15 cellular contexts compared by ENCODE assay signal in genomic region chr3:67635806-67636205, GRCh38. TPM values are rescaled to one million over a fixed set of nuclear protein-coding genes. Genes with fewer than 3 reads are reported as not detected.
DNase-seq lines count a peak whose midpoint lies in the region; FAIRE-seq and TF ChIP-seq lines count a peak whose summit lies in the region.
"Had no signal": no experiment of that assay in that cellular context is flagged by ENCODE, and none has a peak within 500 bp of the region (broad histone marks: within the 10 kb centered on the region; RNA-seq: fewer than 3 reads in every experiment).

No MANE protein-coding gene starts in this region.

- no peak overlapping the region for H3K18ac ChIP-seq in mesenchymal stem cell (ENCODE audit: low read depth in 1 of 2, low read length in 2 of 2)

- H3K4me3 ChIP-seq in astrocyte of the spinal cord (ENCODE audit: low read depth, low read length) (no peak overlapping the region), mesenchymal stem cell (ENCODE audit: insufficient read depth in 1 of 2, low read depth in 1 of 2, low read length in 2 of 2) (peak overlapping the region in 1 of 2 experiments; percentile 32), MG63 (no peak overlapping the region)
- H3K4me3 ChIP-seq: Peyer's patch, sigmoid colon had no signal

- H2BK12ac ChIP-seq in mesenchymal stem cell (ENCODE audit: low read length in 2 of 2) = no peak overlapping the region

- no peak overlapping the region for H4K91ac ChIP-seq in mesenchymal stem cell (ENCODE audit: low read length)

- H3K79me1 ChIP-seq in mesenchymal stem cell (replicated peaks; ENCODE audit: low read length, poor library complexity, severe bottlenecking) = peaks cover 16% of the 10 kb centered on the region

- no peak overlapping the region for H2BK120ac ChIP-seq in mesenchymal stem cell (ENCODE audit: low read depth, low read length)

- no peak overlapping the region for H3K14ac ChIP-seq in mesenchymal stem cell (ENCODE audit: low read length in 2 of 2)

- in situ Hi-C loops in astrocyte of the spinal cord (cut with HindIII; ENCODE audit: low sequenced_read_pairs) = no loop called here

- no peak overlapping the region for H2AK5ac ChIP-seq in mesenchymal stem cell (ENCODE audit: low read length, severe bottlenecking)

- TF ChIP-seq CTCF in astrocyte of the spinal cord (IDR thresholded peaks at IDR 0.05; ENCODE audit: low read depth, low read length) = no peak

- H2BK15ac ChIP-seq in mesenchymal stem cell (ENCODE audit: low read depth, poor library complexity, severe bottlenecking) = no peak overlapping the region

- no peak overlapping the region for H2AFZ ChIP-seq in mesenchymal stem cell (ENCODE audit: low read depth, low read length)

- no peak overlapping the region for H4K8ac ChIP-seq in mesenchymal stem cell (ENCODE audit: low read length)

- H3K36me3 ChIP-seq in mesenchymal stem cell (ENCODE audit: control insufficient read depth in 1 of 2, insufficient read depth in 2 of 2, low read depth in 1 of 2, low read length in 2 of 2) (peaks cover 2 to 9% of the 10 kb centered on the region in 2 experiments), MG63 (no peaks in the 10 kb centered on the region; the same call in none of the 2 replicates)
- H3K36me3 ChIP-seq: Peyer's patch, sigmoid colon had no signal

- H3K9me3 ChIP-seq in mesenchymal stem cell (ENCODE audit: control insufficient read depth, low read length) = no peaks in the 10 kb centered on the region
- H3K9me3 ChIP-seq in MG63 = no peaks in the 10 kb centered on the region
- H3K9me3 ChIP-seq: Peyer's patch, sigmoid colon had no signal

- H3K4me1 ChIP-seq in mesenchymal stem cell (ENCODE audit: control insufficient read depth, insufficient read depth, low read depth, low read length) = peaks cover 2% of the 10 kb centered on the region
- H3K4me1 ChIP-seq: Peyer's patch had no signal

- no peak overlapping the region for H3K23ac ChIP-seq in mesenchymal stem cell (ENCODE audit: low read length in 2 of 2)

- H3K4ac ChIP-seq in mesenchymal stem cell (ENCODE audit: low read depth in 1 of 2, low read length in 2 of 2) = no peak overlapping the region

- peak overlapping the region; percentile 12 for H3K4me2 ChIP-seq in mesenchymal stem cell (ENCODE audit: low read length, poor library complexity, severe bottlenecking)

- H3K27me3 ChIP-seq in mesenchymal stem cell (ENCODE audit: control insufficient read depth in 1 of 2, insufficient read depth in 1 of 2, low read length in 2 of 2) (no peaks in the 10 kb centered on the region), MG63 (no peaks in the 10 kb centered on the region)
- H3K27me3 ChIP-seq: Peyer's patch, sigmoid colon had no signal

- peak overlapping the region; percentile 57 for H3K9ac ChIP-seq in mesenchymal stem cell (ENCODE audit: low read length)

- WGBS in mesenchymal stem cell = 96% methylated on average over 1 of the region's 2 CpGs

- peak overlapping the region; percentile 58 for H3K27ac ChIP-seq in mesenchymal stem cell (ENCODE audit: low read length, poor library complexity, severe bottlenecking)
- H3K27ac ChIP-seq: Peyer's patch, sigmoid colon had no signal

- no peak overlapping the region for H2BK5ac ChIP-seq in mesenchymal stem cell (ENCODE audit: low read depth, low read length, poor library complexity, severe bottlenecking)

- no peak for FAIRE-seq in RCC 7860 (lab: Jason Lieb, UNC)
- FAIRE-seq: frontal cortex had no signal

- DNase-seq in AG20443 (ENCODE audit: low spot score) (peak; percentile 8), HCEC 1CT (peak; percentile 53), astrocyte of the spinal cord (ENCODE audit: low read depth, low spot score) (peak; percentile 53), mesenchymal stem cell (peak; percentile 60), RCC 7860 (ENCODE audit: low spot score) (no peak), MG63 (no peak), NCI-H128 (lab: John Stamatoyannopoulos, UW; ENCODE audit: unreplicated experiment) (no peak)
- DNase-seq in stimulated activated CD4-positive, alpha-beta T cell treated with anti-CD3 and anti-CD28 coated beads, Interleukin-4, amount 100 ng/mL, for 4 hours = no peak
- DNase-seq: activated CD4-positive, alpha-beta T cell treated with anti-CD3 and anti-CD28 coated beads, Interleukin-2, amount 50 U/mL, for 4 hours; activated gamma-delta T cell treated with Interleukin-2 at 50 U/mL for 16 hours; NCI-H1417 treated with DMSO at 0.1 percent for 48 hours; NCI-H510A; Peyer's patch; sigmoid colon had no signal

RNA-seq across cellular contexts. Expression of gene SUCLG2, which starts 18.6 kb away (rescaled TPM):
- polyA plus RNA-seq in mesenchymal stem cell (2013, experiment 1 of 2) = 46.2 TPM
- 47.3 TPM for polyA plus RNA-seq in mesenchymal stem cell (2013, experiment 2 of 2)
- total RNA-seq in MG63 (2014; rRNA removed; shearing (Covaris generic); ENCODE audit: low replicate concordance) = 35.4 and 39.6 TPM in 2 replicates

Comparison
In these comparisons a context has a peak if more than half of its experiments do, and no peak if none do; other contexts are left out.
1. DNase-seq: peak in AG20443 (single experiment), HCEC 1CT (single experiment), astrocyte of the spinal cord (single experiment) and mesenchymal stem cell (single experiment); none in RCC 7860 (single experiment), MG63 (single experiment), NCI-H128 (single experiment) and stimulated activated CD4-positive, alpha-beta T cell treated with anti-CD3 and anti-CD28 coated beads, Interleukin-4, amount 100 ng/mL, for 4 hours (0 of 2).